14 cellular contexts compared by ENCODE assay signal in the genomic region with DNA sequence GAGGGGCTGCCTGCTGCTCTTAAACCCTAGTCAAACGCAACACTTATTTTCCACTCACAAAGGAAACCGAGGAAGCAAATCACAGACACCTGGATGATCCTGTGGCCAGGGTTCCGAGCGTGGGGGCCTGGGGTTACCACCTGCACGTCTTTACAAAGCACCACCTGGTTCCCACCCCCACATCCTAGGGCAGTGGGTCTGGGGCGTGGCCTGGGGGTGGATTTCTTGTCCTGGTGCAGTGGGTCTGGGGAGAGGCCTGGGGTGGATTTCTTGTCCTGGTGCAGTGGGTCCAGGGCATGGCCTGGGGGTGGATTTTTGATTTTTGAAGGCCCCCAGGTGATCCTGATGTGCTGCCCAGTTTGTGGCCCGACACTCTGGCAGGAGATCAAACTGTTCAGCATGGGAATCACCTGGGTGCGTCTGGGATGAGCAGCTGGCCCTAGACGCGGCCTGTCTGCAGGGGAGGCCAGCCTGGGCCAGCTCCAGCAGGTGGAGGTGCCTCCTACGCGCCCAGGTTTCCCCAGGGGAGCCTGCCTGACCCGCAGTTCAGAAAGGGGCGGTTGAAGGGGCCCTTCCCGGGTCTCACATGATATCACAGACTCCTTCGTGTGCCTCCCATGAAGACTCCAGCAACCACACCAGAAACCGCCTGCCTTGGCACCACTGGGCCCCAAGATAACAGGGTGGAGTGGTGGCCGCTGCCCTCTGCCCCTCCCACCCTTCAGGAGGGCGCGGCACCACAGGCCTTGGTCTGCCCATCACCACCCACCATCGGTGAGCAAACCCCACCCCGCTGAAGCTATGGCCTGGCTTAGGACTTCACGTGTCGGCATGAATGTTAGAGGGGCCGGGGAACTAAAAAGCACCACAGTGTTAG. TPM values are rescaled to one million over a fixed set of nuclear protein-coding genes. Genes with fewer than 3 reads are reported as not detected.
DNase-seq lines count a peak whose midpoint lies in the region; TF ChIP-seq lines count a peak whose summit lies in the region.
"Had no signal": no experiment of that assay in that cellular context is flagged by ENCODE, and none has a peak within 500 bp of the region (broad histone marks: within the 10 kb centered on the region; RNA-seq: fewer than 3 reads in every experiment).

No MANE protein-coding gene starts in this region.

- H3K4me1 ChIP-seq in spleen, result peaks cover 6 to 33% (median 18%) of the 10 kb centered on the region in 6 donors

- H3K36me3 ChIP-seq in spleen, result peaks cover 0 to 78% (median 68%) of the 10 kb centered on the region in 6 donors

- no peak for TF ChIP-seq CTCF in spleen (IDR thresholded peaks at IDR 0.05 in 8 of 11, conservative IDR thresholded peaks at IDR 0.05 in 3 of 11)

- H3K4me3 ChIP-seq in spleen, result no peak overlapping the region
- H3K4me3 ChIP-seq: PC-9 had no signal

- 91 to 96% (median 94%) methylated on average over 11 to 25 of the region's 25 CpGs for WGBS in spleen, 5 donors

- no peak for TF ChIP-seq POLR2A in spleen (IDR thresholded peaks at IDR 0.05)

- no peaks in the 10 kb centered on the region for H3K9me3 ChIP-seq in spleen
- H3K9me3 ChIP-seq: SK-N-SH had no signal

- DNase-seq in NCI-H2171 treated with DMSO at 0.1 percent for 48 hours (lab: John Stamatoyannopoulos, UW) (peak; percentile 5), NCI-H2171 (lab: John Stamatoyannopoulos, UW) (no peak), spleen (peak; percentile 64), hypothalamus (lab: John Stamatoyannopoulos, UW) (no peak)
- DNase-seq: COR-L47, NCI-H1930, NCI-H2227 treated with DMSO at 0.1 percent for 48 hours, NCI-H526, PC-9, SK-N-SH had no signal

- no peak overlapping the region for H3K27ac ChIP-seq in spleen
- H3K27ac ChIP-seq: C4-2B, PC-9 had no signal

- intact Hi-C loops in spleen (cut with DNase I; ENCODE audit: low total_unique reads), result no loop called here

- H3K27me3 ChIP-seq in spleen (replicated peaks in 1 of 7), result no peaks in the 10 kb centered on the region

RNA-seq across cellular contexts. Expression of a gene that starts 6.3 kb away (rescaled TPM):
- 10 to 100 TPM; 42.4 to 60.4 (median 49.1) TPM for total RNA-seq in spleen
- 10 to 100 TPM; 33.6 to 76.6 (median 41.0) TPM for polyA plus RNA-seq in spleen

RNA-seq across cellular contexts. Expression of a gene that starts 6.7 kb away (rescaled TPM):
- 10 to 100 TPM in 6 of 7 donors, 1 to 10 TPM in 1; 9.5 to 34.9 (median 17.7) TPM for total RNA-seq in spleen
- 10 to 100 TPM; 13.8 to 23.1 (median 15.4) TPM for polyA plus RNA-seq in spleen

RNA-seq across cellular contexts. Expression of a gene that starts 26.8 kb away (rescaled TPM):
- total RNA-seq in spleen, result under 1 TPM in 5 of 7 donors, not detected in 2; 0.21 to 0.63 (median 0.39) TPM
- polyA plus RNA-seq in spleen, result under 1 TPM; 0.14 to 0.19 (median 0.17) TPM
- total RNA-seq: A172, H4, PC-9, Right ventricle myocardium inferior had no signal

RNA-seq across cellular contexts. Expression of a gene that starts 37.6 kb away (rescaled TPM):
- total RNA-seq in spleen, result 100 to 1,000 TPM in 1 of 7 donors, 10 to 100 TPM in 6; 37.5 to 103 (median 44.6) TPM
- 10 to 100 TPM; 61.9 to 84.3 (median 79.3) TPM for polyA plus RNA-seq in spleen

RNA-seq across cellular contexts. Expression of a gene that starts 38.0 kb away (rescaled TPM):
- 100 to 1,000 TPM in 2 of 7 donors, 10 to 100 TPM in 5; 41.4 to 114 (median 65.3) TPM for total RNA-seq in spleen
- 100 to 1,000 TPM; 111 to 266 (median 204) TPM for polyA plus RNA-seq in spleen

Comparison
In these comparisons a context has a peak if more than half of its experiments do, and no peak if none do; other contexts are left out.
1. DNase-seq: peak in NCI-H2171 treated with DMSO at 0.1 percent for 48 hours (single experiment) and spleen (single experiment); none in NCI-H2171 (single experiment) and hypothalamus (0 of 51).